Comparison of ENCODE assay signal across 17 cellular contexts in the genomic region with DNA sequence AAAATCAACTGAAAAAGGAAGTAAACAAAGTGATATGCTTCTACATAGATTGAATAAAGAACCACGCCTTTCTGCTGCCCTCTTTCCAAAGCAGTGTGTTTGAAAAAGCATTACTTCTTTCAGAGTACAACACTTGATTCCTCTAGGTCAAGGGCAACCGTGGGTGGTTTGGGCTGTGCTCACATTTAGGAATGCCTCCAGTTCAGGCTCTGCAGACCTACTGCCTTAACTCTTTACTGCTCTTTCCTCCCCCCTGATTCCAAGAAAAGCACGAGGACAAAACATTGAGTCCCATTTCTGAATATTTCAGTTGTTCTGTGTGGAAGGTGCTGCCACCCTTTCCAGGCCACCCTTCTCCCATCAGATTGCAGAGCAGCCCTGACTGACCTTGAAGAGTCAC. TPM values are rescaled to one million over a fixed set of nuclear protein-coding genes. Genes with fewer than 3 reads are reported as not detected.
DNase-seq lines count a peak whose midpoint lies in the region; ATAC-seq and TF ChIP-seq lines count a peak whose summit lies in the region.
"Had no signal": no experiment of that assay in that cellular context is flagged by ENCODE, and none has a peak within 500 bp of the region (broad histone marks: within the 10 kb centered on the region; RNA-seq: fewer than 3 reads in every experiment).

No MANE protein-coding gene starts in this region.

- H4K20me1 ChIP-seq in DND-41 (ENCODE audit: insufficient read depth, low read length): no peaks in the 10 kb centered on the region
- no peaks in the 10 kb centered on the region for H4K20me1 ChIP-seq in smooth muscle cell (ENCODE audit: low read depth)

- no peaks in the 10 kb centered on the region for H3K79me2 ChIP-seq in DND-41 (ENCODE audit: insufficient read depth, low read length)
- no peaks in the 10 kb centered on the region for H3K79me2 ChIP-seq in smooth muscle cell (ENCODE audit: low read depth)

- H3K9me3 ChIP-seq in DND-41 (ENCODE audit: insufficient read depth, low read length, severe bottlenecking) (no peaks in the 10 kb centered on the region), smooth muscle cell (replicated peaks; ENCODE audit: low read depth) (no peaks in the 10 kb centered on the region)
- H3K9me3 ChIP-seq: colonic mucosa had no signal

- DNase-seq in DND-41 (no peak), smooth muscle cell (lab: John Stamatoyannopoulos, UW; ENCODE audit: unreplicated experiment) (no peak), RWPE1 (ENCODE audit: low spot score) (no peak), NCI-H345 treated with DMSO at 0.1 percent for 48 hours (lab: John Stamatoyannopoulos, UW; ENCODE audit: unreplicated experiment) (no peak)
- DNase-seq: activated CD4-positive, alpha-beta memory T cell treated with anti-CD3 and anti-CD28 coated beads, Interleukin-2, amount 10 ng/mL, durations not matched to agents 7 days and 5 days; CD8-positive, alpha-beta T cell; colonic mucosa; hippocampal formation; kidney glomerular epithelial cell; naive thymus-derived CD4-positive, alpha-beta T cell; NCI-H2081 treated with DMSO at 0.1 percent for 48 hours; SW 1271 had no signal

- 54% methylated on average over 3 of the region's 3 CpGs for WGBS in smooth muscle cell (ENCODE audit: low lambda C conversion rate)

- TF ChIP-seq CTCF in DND-41 (IDR thresholded peaks at IDR 0.05; ENCODE audit: borderline replicate concordance, extremely low read depth, low read length, poor library complexity, severe bottlenecking) (no peak), smooth muscle cell (IDR thresholded peaks at IDR 0.05; ENCODE audit: borderline replicate concordance, insufficient read depth, poor library complexity, severe bottlenecking) (no peak), RWPE1 (conservative IDR thresholded peaks at IDR 0.05; ENCODE audit: low read depth) (no peak)

- H3F3A ChIP-seq in smooth muscle cell (ENCODE audit: low read depth): peaks cover 20% of the 10 kb centered on the region

- ATAC-seq in DND-41 (ENCODE audit: insufficient read depth, low read depth) (no peak), HG02798 (IDR thresholded peaks at IDR 0.05; ENCODE audit: poor library complexity, unreplicated experiment) (no peak), SK-N-SH treated with all-trans-retinoic acid at 6 μM for 48 hours (no peak)
- ATAC-seq: CD8-positive, alpha-beta T cell; naive thymus-derived CD4-positive, alpha-beta T cell; Panc1 had no signal

- POLR2A ChIA-PET in RWPE1 (lab: Yijun Ruan, JAX; ENCODE audit: low non-redundant PET): no interaction called here

- no peak overlapping the region for H3K4me3 ChIP-seq in DND-41 (ENCODE audit: low read depth in 1 of 2, low read length in 2 of 2)
- no peak overlapping the region for H3K4me3 ChIP-seq in smooth muscle cell
- H3K4me3 ChIP-seq: colonic mucosa had no signal

- H3K27ac ChIP-seq in DND-41 (ENCODE audit: low read length) (no peak overlapping the region), cingulate gyrus (ENCODE audit: low read depth, low read length) (peak overlapping the region; percentile 51), layer of hippocampus (ENCODE audit: low read depth, low read length) (peak overlapping the region; percentile 8), smooth muscle cell (ENCODE audit: low read depth) (peak overlapping the region; percentile 78), RWPE1 (no peak overlapping the region)

- H2AFZ ChIP-seq in DND-41 (ENCODE audit: low read depth, low read length): peak overlapping the region; percentile 20; the same call in 1 of the 2 replicates
- no peak overlapping the region for H2AFZ ChIP-seq in smooth muscle cell (ENCODE audit: low read depth)

- H3K4me2 ChIP-seq in DND-41 (ENCODE audit: insufficient read depth, low read length): no peak overlapping the region
- no peak overlapping the region for H3K4me2 ChIP-seq in smooth muscle cell

- no peaks in the 10 kb centered on the region for H3K27me3 ChIP-seq in DND-41 (ENCODE audit: insufficient read depth, low read length, poor library complexity)
- no peaks in the 10 kb centered on the region for H3K27me3 ChIP-seq in layer of hippocampus (ENCODE audit: control insufficient read depth, insufficient read depth, low read length)
- no peaks in the 10 kb centered on the region for H3K27me3 ChIP-seq in smooth muscle cell (ENCODE audit: low read depth)
- H3K27me3 ChIP-seq: colonic mucosa had no signal

- no peak overlapping the region for H3K9ac ChIP-seq in DND-41 (ENCODE audit: low read depth, low read length)
- H3K9ac ChIP-seq in smooth muscle cell (ENCODE audit: low read depth): no peak overlapping the region

- H3K4me1 ChIP-seq in DND-41 (ENCODE audit: insufficient read depth, low read length) (peaks cover 8% of the 10 kb centered on the region; the same call in 1 of the 2 replicates), smooth muscle cell (ENCODE audit: low read depth) (peaks cover 11% of the 10 kb centered on the region)
- H3K4me1 ChIP-seq: colonic mucosa had no signal

- CTCF ChIA-PET in RWPE1 (lab: Yijun Ruan, JAX): no interaction called here

- H3K36me3 ChIP-seq in DND-41 (ENCODE audit: insufficient read depth, low read length) (no peaks in the 10 kb centered on the region), smooth muscle cell (ENCODE audit: low read depth) (no peaks in the 10 kb centered on the region)
- H3K36me3 ChIP-seq: colonic mucosa had no signal

TF ChIP-seq in SK-N-SH treated with all-trans-retinoic acid at 6 μM for 48 hours, 23 proteins besides CTCF, POLR2A, EP300 and RAD21 (continues in another document):
- TF ChIP-seq ZNF565 (CRISPR knock-in tag; conservative IDR thresholded peaks at IDR 0.05; ENCODE audit: low read depth): no peak
- TF ChIP-seq, protein P1, sequence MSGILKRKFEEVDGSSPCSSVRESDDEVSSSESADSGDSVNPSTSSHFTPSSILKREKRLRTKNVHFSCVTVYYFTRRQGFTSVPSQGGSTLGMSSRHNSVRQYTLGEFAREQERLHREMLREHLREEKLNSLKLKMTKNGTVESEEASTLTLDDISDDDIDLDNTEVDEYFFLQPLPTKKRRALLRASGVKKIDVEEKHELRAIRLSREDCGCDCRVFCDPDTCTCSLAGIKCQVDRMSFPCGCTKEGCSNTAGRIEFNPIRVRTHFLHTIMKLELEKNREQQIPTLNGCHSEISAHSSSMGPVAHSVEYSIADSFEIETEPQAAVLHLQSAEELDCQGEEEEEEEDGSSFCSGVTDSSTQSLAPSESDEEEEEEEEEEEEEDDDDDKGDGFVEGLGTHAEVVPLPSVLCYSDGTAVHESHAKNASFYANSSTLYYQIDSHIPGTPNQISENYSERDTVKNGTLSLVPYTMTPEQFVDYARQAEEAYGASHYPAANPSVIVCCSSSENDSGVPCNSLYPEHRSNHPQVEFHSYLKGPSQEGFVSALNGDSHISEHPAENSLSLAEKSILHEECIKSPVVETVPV (CRISPR knock-in tag; IDR thresholded peaks at IDR 0.05): no peak
- no peak for TF ChIP-seq CSDC2 (CRISPR knock-in tag; IDR thresholded peaks at IDR 0.05)
- no peak for TF ChIP-seq ISL1 (CRISPR knock-in tag; IDR thresholded peaks at IDR 0.05)
- no peak for TF ChIP-seq RARB (CRISPR knock-in tag; IDR thresholded peaks at IDR 0.05)
- TF ChIP-seq SNAI2 (CRISPR knock-in tag; IDR thresholded peaks at IDR 0.05): no peak
- no peak for TF ChIP-seq ESRRG (CRISPR knock-in tag; IDR thresholded peaks at IDR 0.05)
- TF ChIP-seq ZFP30 (CRISPR knock-in tag; IDR thresholded peaks at IDR 0.05): no peak
- TF ChIP-seq, protein P2, sequence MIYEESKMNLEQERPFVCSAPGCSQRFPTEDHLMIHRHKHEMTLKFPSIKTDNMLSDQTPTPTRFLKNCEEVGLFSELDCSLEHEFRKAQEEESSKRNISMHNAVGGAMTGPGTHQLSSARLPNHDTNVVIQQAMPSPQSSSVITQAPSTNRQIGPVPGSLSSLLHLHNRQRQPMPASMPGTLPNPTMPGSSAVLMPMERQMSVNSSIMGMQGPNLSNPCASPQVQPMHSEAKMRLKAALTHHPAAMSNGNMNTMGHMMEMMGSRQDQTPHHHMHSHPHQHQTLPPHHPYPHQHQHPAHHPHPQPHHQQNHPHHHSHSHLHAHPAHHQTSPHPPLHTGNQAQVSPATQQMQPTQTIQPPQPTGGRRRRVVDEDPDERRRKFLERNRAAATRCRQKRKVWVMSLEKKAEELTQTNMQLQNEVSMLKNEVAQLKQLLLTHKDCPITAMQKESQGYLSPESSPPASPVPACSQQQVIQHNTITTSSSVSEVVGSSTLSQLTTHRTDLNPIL (CRISPR knock-in tag; IDR thresholded peaks at IDR 0.05; ENCODE audit: low read depth): no peak
- no peak for TF ChIP-seq ZC3H10 (CRISPR knock-in tag; IDR thresholded peaks at IDR 0.05)
- TF ChIP-seq TSHZ2 (CRISPR knock-in tag; IDR thresholded peaks at IDR 0.05): no peak
- TF ChIP-seq ZFP3 (CRISPR knock-in tag; IDR thresholded peaks at IDR 0.05): no peak
- no peak for TF ChIP-seq ZNF70 (CRISPR knock-in tag; IDR thresholded peaks at IDR 0.05)
- no peak for TF ChIP-seq ZNF8 (CRISPR knock-in tag; IDR thresholded peaks at IDR 0.05)

RNA-seq across cellular contexts. Expression of gene ADAMTS1, which starts 45.2 kb away (rescaled TPM):
- 181 and 253 TPM in 2 replicates for total RNA-seq in smooth muscle cell
- 220 and 264 TPM in 2 replicates for polyA plus RNA-seq in smooth muscle cell
- total RNA-seq: CD8-positive, alpha-beta T cell had no signal

Comparison
In these comparisons a context has a peak if more than half of its experiments do, and no peak if none do; other contexts are left out.
1. H3K27ac ChIP-seq: peak in cingulate gyrus (single experiment), layer of hippocampus (single experiment) and smooth muscle cell (single experiment); none in DND-41 (single experiment) and RWPE1 (single experiment).